Comparison of ENCODE assay signal across 23 cellular contexts in genomic region chrX:11597479-11597878, GRCh38.
DNase-seq lines count a peak whose midpoint lies in the region; ATAC-seq, FAIRE-seq and TF ChIP-seq lines count a peak whose summit lies in the region.
"Had no signal": no experiment of that assay in that cellular context is flagged by ENCODE, and none has a peak within 500 bp of the region (broad histone marks: within the 10 kb centered on the region; RNA-seq: fewer than 3 reads in every experiment).

No MANE protein-coding gene starts in this region.

- no peak for TF ChIP-seq POLR2A in uterus (IDR thresholded peaks at IDR 0.05)

- no peaks in the 10 kb centered on the region for H3K9me3 Mint-ChIP-seq in astrocyte (ENCODE audit: unreplicated experiment)
- H3K9me3 Mint-ChIP-seq in activated CD8-positive, alpha-beta memory T cell treated with anti-CD3 and anti-CD28 coated beads, Interleukin-2, amount 10 ng/mL, durations not matched to agents 7 days and 5 days (ENCODE audit: low read depth): no peaks in the 10 kb centered on the region

- no peaks in the 10 kb centered on the region for H3K36me3 Mint-ChIP-seq in astrocyte (ENCODE audit: low read depth, unreplicated experiment)
- no peaks in the 10 kb centered on the region for H3K36me3 Mint-ChIP-seq in activated CD8-positive, alpha-beta memory T cell treated with anti-CD3 and anti-CD28 coated beads, Interleukin-2, amount 10 ng/mL, durations not matched to agents 7 days and 5 days

- H4K20me1 ChIP-seq in astrocyte (ENCODE audit: insufficient read depth, low read length): no peaks in the 10 kb centered on the region

- intact Hi-C loops in uterus (cut with DNase I; ENCODE audit: low total_unique reads): no loop called here

- H3K79me2 ChIP-seq in astrocyte (ENCODE audit: insufficient read depth, low read length): no peaks in the 10 kb centered on the region

- CTCF ChIA-PET in activated CD8-positive, alpha-beta memory T cell treated with anti-CD3 and anti-CD28 coated beads, Interleukin-2, amount 10 ng/mL, durations not matched to agents 7 days and 5 days (lab: Charles Lee): no interaction called here

- no peaks in the 10 kb centered on the region for H3K9me3 ChIP-seq in astrocyte (ENCODE audit: insufficient read depth, low read depth, low read length)
- no peaks in the 10 kb centered on the region for H3K9me3 ChIP-seq in uterus
- H3K9me3 ChIP-seq: BE2C had no signal

- H3K4me3 Mint-ChIP-seq in astrocyte (ENCODE audit: unreplicated experiment): no peak overlapping the region
- no peak overlapping the region for H3K4me3 Mint-ChIP-seq in activated CD8-positive, alpha-beta memory T cell treated with anti-CD3 and anti-CD28 coated beads, Interleukin-2, amount 10 ng/mL, durations not matched to agents 7 days and 5 days

- H3K4me1 Mint-ChIP-seq in astrocyte (ENCODE audit: low read depth, unreplicated experiment): no peaks in the 10 kb centered on the region
- H3K4me1 Mint-ChIP-seq in activated CD8-positive, alpha-beta memory T cell treated with anti-CD3 and anti-CD28 coated beads, Interleukin-2, amount 10 ng/mL, durations not matched to agents 7 days and 5 days: no peaks in the 10 kb centered on the region

- H2AFZ ChIP-seq in astrocyte (ENCODE audit: low read depth, low read length): no peak overlapping the region
- H2AFZ ChIP-seq: PC-9 had no signal

- TF ChIP-seq CTCF in astrocyte (IDR thresholded peaks at IDR 0.05; ENCODE audit: insufficient read depth, low read depth, low read length): no peak
- TF ChIP-seq CTCF in choroid plexus epithelial cell (conservative IDR thresholded peaks at IDR 0.05; ENCODE audit: low read depth, low read length): no peak
- TF ChIP-seq CTCF in uterus (IDR thresholded peaks at IDR 0.05): no peak

- DNase-seq in astrocyte (ENCODE audit: low read depth): peak; percentile 22
- DNase-seq in choroid plexus epithelial cell (ENCODE audit: low read depth): peak; percentile 30
- peak; percentile 3 for DNase-seq in fibroblast of the conjunctiva (ENCODE audit: low read depth)
- DNase-seq in uterus: no peak
- DNase-seq in activated CD8-positive, alpha-beta memory T cell treated with anti-CD3 and anti-CD28 coated beads, Interleukin-2, amount 10 ng/mL, durations not matched to agents 7 days and 5 days: no peak
- no peak for DNase-seq in superior temporal gyrus (ENCODE audit: extremely low spot score)
- DNase-seq in AG08395 (ENCODE audit: low spot score): no peak
- DNase-seq: BE2C, Calu3, DMS79 treated with DMSO at 0.1 percent for 48 hours, GF-D8, H7, Karpas-422, NCI-H1092, NCI-H1417 treated with DMSO at 0.1 percent for 48 hours, NCI-H1694 treated with DMSO at 0.1 percent for 48 hours, NCI-H2081, NCI-H2227 treated with DMSO at 0.1 percent for 48 hours, NCI-H526 treated with DMSO at 0.1 percent for 48 hours, PC-9, SHP77 had no signal

- H3K36me3 ChIP-seq in astrocyte (ENCODE audit: insufficient read depth, low read length) (no peaks in the 10 kb centered on the region), uterus (no peaks in the 10 kb centered on the region)
- H3K36me3 ChIP-seq: BE2C had no signal

- no peak for ATAC-seq in activated CD8-positive, alpha-beta memory T cell treated with anti-CD3 and anti-CD28 coated beads, Interleukin-2, amount 10 ng/mL, durations not matched to agents 7 days and 5 days

- H3K27ac Mint-ChIP-seq in astrocyte (ENCODE audit: unreplicated experiment): no peak overlapping the region
- no peak overlapping the region for H3K27ac Mint-ChIP-seq in activated CD8-positive, alpha-beta memory T cell treated with anti-CD3 and anti-CD28 coated beads, Interleukin-2, amount 10 ng/mL, durations not matched to agents 7 days and 5 days

- H3K4me3 ChIP-seq in astrocyte (ENCODE audit: insufficient read depth, low read depth, low read length) (no peak overlapping the region), choroid plexus epithelial cell (ENCODE audit: low read depth, low read length) (no peak overlapping the region), uterus (no peak overlapping the region)
- H3K4me3 ChIP-seq: PC-9 had no signal

- no peak overlapping the region for H3K4me2 ChIP-seq in astrocyte (ENCODE audit: low read length)
- H3K4me2 ChIP-seq: PC-9 had no signal

- H3K4me1 ChIP-seq in astrocyte (ENCODE audit: insufficient read depth, low read length): no peaks in the 10 kb centered on the region
- H3K4me1 ChIP-seq in uterus: no peaks in the 10 kb centered on the region
- H3K4me1 ChIP-seq: BE2C had no signal

- H3K27me3 Mint-ChIP-seq in astrocyte (ENCODE audit: low read depth, unreplicated experiment): peaks cover 4% of the 10 kb centered on the region
- H3K27me3 Mint-ChIP-seq in activated CD8-positive, alpha-beta memory T cell treated with anti-CD3 and anti-CD28 coated beads, Interleukin-2, amount 10 ng/mL, durations not matched to agents 7 days and 5 days: peaks cover 18% of the 10 kb centered on the region

- H3K9ac ChIP-seq in astrocyte (ENCODE audit: low read length): no peak overlapping the region

- H3K27me3 ChIP-seq in astrocyte (ENCODE audit: insufficient read depth, low read length) (no peaks in the 10 kb centered on the region), uterus (no peaks in the 10 kb centered on the region)
- H3K27me3 ChIP-seq: BE2C had no signal

- H3K27ac ChIP-seq in astrocyte (ENCODE audit: low read depth, low read length): no peak overlapping the region
- H3K27ac ChIP-seq in uterus: peak overlapping the region; percentile 4 to 33
- H3K27ac ChIP-seq: HL-60, PC-9 had no signal

- FAIRE-seq in astrocyte (lab: Jason Lieb, UNC): peak; percentile 84
- FAIRE-seq: GM12891 had no signal

Comparison
In these comparisons a context has a peak if more than half of its experiments do, and no peak if none do; other contexts are left out.
1. DNase-seq: peak in astrocyte (single experiment), choroid plexus epithelial cell (single experiment) and fibroblast of the conjunctiva (single experiment); none in uterus (0 of 2), activated CD8-positive, alpha-beta memory T cell treated with anti-CD3 and anti-CD28 coated beads, Interleukin-2, amount 10 ng/mL, durations not matched to agents 7 days and 5 days (single experiment), superior temporal gyrus (single experiment) and AG08395 (single experiment).